24 cellular contexts compared by ENCODE assay signal in the genomic region with DNA sequence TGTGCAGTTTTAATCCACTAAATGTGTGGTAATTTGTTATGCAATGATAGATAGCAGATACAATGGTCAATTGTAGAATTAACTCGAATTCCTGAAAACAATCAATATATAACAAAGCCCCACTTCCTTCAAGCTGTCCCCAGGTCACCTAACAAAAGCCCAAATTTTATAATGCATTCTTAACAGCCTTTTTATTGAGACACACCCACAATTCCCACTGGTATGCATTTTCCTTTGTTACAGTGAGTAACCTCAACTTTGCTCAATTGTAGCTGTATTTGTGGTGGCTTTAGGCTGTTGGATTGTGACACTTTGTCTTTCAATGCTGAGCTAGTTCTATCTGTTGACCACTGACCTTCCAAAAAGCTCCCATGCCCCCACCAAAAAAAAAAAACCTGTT.
"Had no signal": no experiment of that assay in that cellular context is flagged by ENCODE, and none has a peak within 500 bp of the region (broad histone marks: within the 10 kb centered on the region; RNA-seq: fewer than 3 reads in every experiment).

No MANE protein-coding gene starts in this region.

- H3K27me3 Mint-ChIP-seq: activated B cell treated with CpG ODN at 0.5 μM for 24 hours; activated naive CD4-positive, alpha-beta T cell treated with anti-CD3 and anti-CD28 coated beads, Interleukin-2, amount 10 ng/mL, durations not matched to agents 7 days and 5 days; activated naive CD8-positive, alpha-beta T cell treated with anti-CD3 and anti-CD28 coated beads, Interleukin-2, amount 50 U/mL, for 24 hours; activated T-cell treated with anti-CD3 and anti-CD28 coated beads, Interleukin-2, amount 50 U/mL, for 24 hours; naive B cell had no signal

- H3K9ac ChIP-seq: neural progenitor cell had no signal

- H3K27me3 ChIP-seq: breast epithelium, neural progenitor cell, right atrium auricular region, stomach had no signal

- H3K9me3 Mint-ChIP-seq: activated B cell treated with CpG ODN at 0.5 μM for 24 hours; activated naive CD4-positive, alpha-beta T cell treated with anti-CD3 and anti-CD28 coated beads, Interleukin-2, amount 10 ng/mL, durations not matched to agents 7 days and 5 days; activated naive CD8-positive, alpha-beta T cell treated with anti-CD3 and anti-CD28 coated beads, Interleukin-2, amount 50 U/mL, for 24 hours; activated T-cell treated with anti-CD3 and anti-CD28 coated beads, Interleukin-2, amount 50 U/mL, for 24 hours; neural progenitor cell; T-helper 2 cell treated with Interferon-gamma antibody and Interleukin-4, amounts not matched to agents 5 μg/mL and 100 μg/mL, for 36 hours had no signal

- H3K4me3 ChIP-seq: breast epithelium, coronary artery, neural progenitor cell, prostate gland, right atrium auricular region, stomach had no signal

- H3K4me1 ChIP-seq: breast epithelium, prostate gland, right atrium auricular region, stomach had no signal

- H3K9me3 ChIP-seq: breast epithelium, prostate gland, right atrium auricular region, stomach had no signal

- H3K36me3 Mint-ChIP-seq: activated naive CD4-positive, alpha-beta T cell treated with anti-CD3 and anti-CD28 coated beads, Interleukin-2, amount 10 ng/mL, durations not matched to agents 7 days and 5 days; naive B cell; neural progenitor cell had no signal

- H3K4me3 Mint-ChIP-seq: activated B cell treated with CpG ODN at 0.5 μM for 24 hours; activated CD8-positive, alpha-beta T cell treated with anti-CD3 and anti-CD28 coated beads, Interleukin-2, amount 10 ng/mL, durations not matched to agents 7 days and 5 days; activated naive CD4-positive, alpha-beta T cell treated with anti-CD3 and anti-CD28 coated beads, Interleukin-2, amount 10 ng/mL, durations not matched to agents 7 days and 5 days; activated naive CD8-positive, alpha-beta T cell treated with anti-CD3 and anti-CD28 coated beads, Interleukin-2, amount 50 U/mL, for 24 hours; activated T-cell treated with anti-CD3 and anti-CD28 coated beads, Interleukin-2, amount 50 U/mL, for 24 hours; naive B cell; neural progenitor cell; T-helper 2 cell treated with Interferon-gamma antibody and Interleukin-4, amounts not matched to agents 5 μg/mL and 100 μg/mL, for 36 hours had no signal

- H3K36me3 ChIP-seq: breast epithelium, neural progenitor cell, prostate gland, right atrium auricular region, stomach had no signal

- H3K27ac Mint-ChIP-seq: activated B cell treated with CpG ODN at 0.5 μM for 24 hours; activated CD8-positive, alpha-beta T cell treated with anti-CD3 and anti-CD28 coated beads, Interleukin-2, amount 10 ng/mL, durations not matched to agents 7 days and 5 days; activated naive CD4-positive, alpha-beta T cell treated with anti-CD3 and anti-CD28 coated beads, Interleukin-2, amount 10 ng/mL, durations not matched to agents 7 days and 5 days; activated naive CD8-positive, alpha-beta T cell treated with anti-CD3 and anti-CD28 coated beads, Interleukin-2, amount 50 U/mL, for 24 hours; activated T-cell treated with anti-CD3 and anti-CD28 coated beads, Interleukin-2, amount 50 U/mL, for 24 hours; neural progenitor cell; T-helper 2 cell treated with Interferon-gamma antibody and Interleukin-4, amounts not matched to agents 5 μg/mL and 100 μg/mL, for 36 hours had no signal

- ATAC-seq: activated CD8-positive, alpha-beta T cell treated with anti-CD3 and anti-CD28 coated beads, Interleukin-2, amount 10 ng/mL, durations not matched to agents 7 days and 5 days; left lobe of liver had no signal

- DNase-seq: activated B cell treated with CpG ODN at 0.5 μM for 24 hours; activated CD4-positive, alpha-beta T cell treated with anti-CD3 and anti-CD28 coated beads for 48 hours; activated CD8-positive, alpha-beta T cell treated with anti-CD3 and anti-CD28 coated beads, Interleukin-2, amount 10 ng/mL, durations not matched to agents 7 days and 5 days; activated naive CD4-positive, alpha-beta T cell treated with anti-CD3 and anti-CD28 coated beads, Interleukin-2, amount 10 ng/mL, durations not matched to agents 7 days and 5 days; activated naive CD8-positive, alpha-beta T cell treated with anti-CD3 and anti-CD28 coated beads, Interleukin-2, amount 50 U/mL, for 24 hours; activated T-cell treated with anti-CD3 and anti-CD28 coated beads, Interleukin-2, amount 50 U/mL, for 24 hours; aorta; head of caudate nucleus; mammary epithelial cell; naive B cell; stimulated activated CD4-positive, alpha-beta T cell treated with anti-CD3 and anti-CD28 coated beads, Interleukin-15, amount 100 ng/mL, for 24 hours; stimulated activated CD4-positive, alpha-beta T cell treated with anti-CD3 and anti-CD28 coated beads, Interleukin-2, amount 100 ng/mL, for 48 hours; stomach; trophoblast cell had no signal

- H3K4me1 Mint-ChIP-seq: activated B cell treated with CpG ODN at 0.5 μM for 24 hours; activated naive CD4-positive, alpha-beta T cell treated with anti-CD3 and anti-CD28 coated beads, Interleukin-2, amount 10 ng/mL, durations not matched to agents 7 days and 5 days; activated naive CD8-positive, alpha-beta T cell treated with anti-CD3 and anti-CD28 coated beads, Interleukin-2, amount 50 U/mL, for 24 hours; naive B cell had no signal

- H3K4me2 ChIP-seq: neural progenitor cell had no signal

- H3K27ac ChIP-seq: breast epithelium, coronary artery, neural progenitor cell, prostate gland, right atrium auricular region, stomach had no signal

- FAIRE-seq: frontal cortex, keratinocyte, TTC549 had no signal
